Comparison of ENCODE assay signal across 8 cellular contexts in genomic region chr1:98053471-98054366, GRCh38.
A peak's percentile ranks its signal among the peaks of the same experiment; 100 is the strongest.
DNase-seq lines count a peak whose midpoint lies in the region; ATAC-seq and TF ChIP-seq lines count a peak whose summit lies in the region.

No MANE protein-coding gene starts in this region.

- TF ChIP-seq POLR2A in esophagus squamous epithelium (IDR thresholded peaks at IDR 0.05), result no peak

- peak; percentile 76 for DNase-seq in AG08395 (ENCODE audit: low spot score)
- DNase-seq in NCI-H226, result peak; percentile 43
- DNase-seq in activated T-cell treated with anti-CD3 and anti-CD28 coated beads for 48 hours (ENCODE audit: low read depth), result peak; percentile 63
- DNase-seq in esophagus squamous epithelium (lab: John Stamatoyannopoulos, UW), result no peak
- DNase-seq in stimulated activated naive CD8-positive, alpha-beta T cell treated with anti-CD3 and anti-CD28 coated beads, Interleukin-15, amount 100 ng/mL, for 72 hours, result peak; percentile 61 to 65

- no peak overlapping the region for H3K27ac Mint-ChIP-seq in stimulated activated naive CD8-positive, alpha-beta T cell treated with anti-CD3 and anti-CD28 coated beads, Interleukin-15, amount 100 ng/mL, for 72 hours

- peak; percentile 88 for ATAC-seq in GM18519 (IDR thresholded peaks at IDR 0.05; ENCODE audit: low FRiP score, unreplicated experiment)
- peak; percentile 93 for ATAC-seq in HG02981 (IDR thresholded peaks at IDR 0.05; ENCODE audit: unreplicated experiment)
- ATAC-seq in stimulated activated naive CD8-positive, alpha-beta T cell treated with anti-CD3 and anti-CD28 coated beads, Interleukin-15, amount 100 ng/mL, for 72 hours, result peak; percentile 95

- no peak overlapping the region for H3K9ac ChIP-seq in mucosa of stomach (ENCODE audit: low read length)

- peak; percentile 62 to 90 (median 82) for TF ChIP-seq CTCF in esophagus squamous epithelium (IDR thresholded peaks at IDR 0.05)

- WGBS in esophagus squamous epithelium, 2 donors, result 1 to 7% methylated on average over 17 to 31 of the region's 81 CpGs

- H3K9me3 ChIP-seq in esophagus squamous epithelium, result no peaks in the 10 kb centered on the region
- no peaks in the 10 kb centered on the region for H3K9me3 ChIP-seq in mucosa of stomach (ENCODE audit: control insufficient read depth, low read length)

- H3K4me1 ChIP-seq in esophagus squamous epithelium (peaks cover 6 to 25% (median 6%) of the 10 kb centered on the region in 3 donors), mucosa of stomach (ENCODE audit: control insufficient read depth, insufficient read depth, low read length) (peaks cover 16% of the 10 kb centered on the region)

- no peaks in the 10 kb centered on the region for H3K9me3 Mint-ChIP-seq in stimulated activated naive CD8-positive, alpha-beta T cell treated with anti-CD3 and anti-CD28 coated beads, Interleukin-15, amount 100 ng/mL, for 72 hours

- no peak overlapping the region for H3K27ac ChIP-seq in esophagus squamous epithelium

- H3K27me3 ChIP-seq in esophagus squamous epithelium (peaks cover 0 to 86% (median 10%) of the 10 kb centered on the region in 4 donors), mucosa of stomach (ENCODE audit: control insufficient read depth, insufficient read depth, low read length) (peaks cover 41% of the 10 kb centered on the region)

- intact Hi-C loops in esophagus squamous epithelium (cut with DNase I), result no loop called here

- H3K4me3 ChIP-seq in esophagus squamous epithelium (peak overlapping the region; percentile 37 to 67 (median 46)), mucosa of stomach (ENCODE audit: low read length) (peak overlapping the region; percentile 47)

- peak overlapping the region; percentile 75 to 87 for H3K4me3 Mint-ChIP-seq in stimulated activated naive CD8-positive, alpha-beta T cell treated with anti-CD3 and anti-CD28 coated beads, Interleukin-15, amount 100 ng/mL, for 72 hours

- H3K36me3 ChIP-seq in esophagus squamous epithelium (no peaks in the 10 kb centered on the region), mucosa of stomach (ENCODE audit: control insufficient read depth, insufficient read depth, low read length) (no peaks in the 10 kb centered on the region)

- peaks cover 90% of the 10 kb centered on the region for H3K27me3 Mint-ChIP-seq in stimulated activated naive CD8-positive, alpha-beta T cell treated with anti-CD3 and anti-CD28 coated beads, Interleukin-15, amount 100 ng/mL, for 72 hours

- H3K4me1 Mint-ChIP-seq in stimulated activated naive CD8-positive, alpha-beta T cell treated with anti-CD3 and anti-CD28 coated beads, Interleukin-15, amount 100 ng/mL, for 72 hours, result peaks cover 28% of the 10 kb centered on the region
